In the genomic region with DNA sequence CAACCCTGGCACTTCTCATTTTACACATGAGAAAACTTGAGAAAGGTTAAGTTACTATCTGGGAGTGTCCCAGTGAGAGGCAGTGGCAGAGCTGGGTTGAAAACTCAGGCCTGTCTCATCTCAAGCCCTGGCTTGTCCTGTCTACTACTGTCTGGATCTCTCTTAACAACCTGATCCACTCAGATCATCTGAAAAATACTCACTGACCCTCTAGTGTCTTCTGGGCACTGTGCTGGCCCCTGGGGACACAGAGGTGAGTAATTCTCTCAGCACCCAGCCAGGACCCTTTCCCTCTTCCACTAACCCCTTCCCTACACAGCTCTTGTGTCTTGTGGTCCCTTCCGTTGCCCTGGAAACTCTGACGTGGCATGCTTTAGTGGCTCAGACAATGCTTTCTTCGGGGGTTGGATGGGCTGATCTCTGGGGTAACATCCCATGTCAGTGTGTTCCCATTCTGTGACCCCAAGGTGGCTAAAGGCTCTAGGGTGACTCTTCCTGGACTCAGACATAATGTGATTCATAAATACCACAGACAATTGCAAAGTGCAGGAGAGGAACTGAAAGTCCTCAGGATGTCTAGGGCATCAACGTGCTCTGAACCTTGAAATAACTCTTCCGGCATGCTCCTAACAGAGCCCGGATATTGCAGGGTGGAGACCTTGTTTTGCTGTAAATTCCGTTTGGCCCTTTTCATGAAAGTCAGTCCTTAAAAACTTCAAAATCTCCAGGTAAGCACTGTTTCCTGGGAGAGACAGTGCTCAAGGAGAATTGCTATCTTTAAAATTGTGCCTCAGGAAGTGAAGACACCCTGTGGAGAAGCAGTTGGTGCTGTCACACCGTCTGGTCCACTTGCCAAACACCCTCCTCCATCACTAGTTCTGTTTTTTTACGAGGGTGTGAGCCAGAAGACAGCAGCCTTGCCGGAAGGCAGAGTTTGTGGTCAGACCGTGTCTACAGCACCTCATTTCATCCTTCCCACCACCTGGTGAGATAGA, we compare ENCODE assay signal across 8 cellular contexts. TPM values are rescaled to one million over a fixed set of nuclear protein-coding genes. Genes with fewer than 3 reads are reported as not detected.
A peak's percentile ranks its signal among the peaks of the same experiment; 100 is the strongest.
DNase-seq lines count a peak whose midpoint lies in the region; ATAC-seq and FAIRE-seq lines count a peak whose summit lies in the region.

No MANE protein-coding gene starts in this region.

- 57 to 63% methylated on average over 11 of the region's 11 CpGs for WGBS in esophagus, 2 donors

- H3K4me1 ChIP-seq in esophagus (ENCODE audit: control insufficient read depth in 2 of 2, insufficient read depth in 2 of 2, low read length in 1 of 2) = peaks cover 6 to 8% of the 10 kb centered on the region in 2 donors

- DNase-seq in AML-193 (lab: John Stamatoyannopoulos, UW) (peak; percentile 94 to 97), SW 1271 (lab: John Stamatoyannopoulos, UW) (no peak), RCC 7860 (ENCODE audit: low spot score) (no peak)
- peak; percentile 56 to 61 for DNase-seq in stimulated activated CD8-positive, alpha-beta memory T cell treated with anti-CD3 and anti-CD28 coated beads, Interleukin-4, amount 100 ng/mL, for 1 hour (ENCODE audit: low read depth in 2 of 2, low spot score in 1 of 2)

- peaks cover 0 to 14% of the 10 kb centered on the region in 2 donors for H3K27me3 ChIP-seq in esophagus (ENCODE audit: control insufficient read depth in 1 of 2, insufficient read depth in 2 of 2, low read length in 2 of 2)

- H3K9me3 ChIP-seq in esophagus (ENCODE audit: control insufficient read depth in 2 of 2, insufficient read depth in 1 of 2, low read depth in 1 of 2, low read length in 1 of 2) = no peaks in the 10 kb centered on the region

- FAIRE-seq in RCC 7860 (lab: Jason Lieb, UNC) = no peak

- no peaks in the 10 kb centered on the region for H3K36me3 ChIP-seq in esophagus (ENCODE audit: control insufficient read depth in 2 of 2, insufficient read depth in 2 of 2, low read length in 1 of 2)

- ATAC-seq in GM19372 (IDR thresholded peaks at IDR 0.05; ENCODE audit: low read depth, unreplicated experiment) (peak; percentile 64), HG03442 (IDR thresholded peaks at IDR 0.05; ENCODE audit: unreplicated experiment) (peak; percentile 73)
- peak; percentile 54 for ATAC-seq in activated CD4-positive, CD25-positive, alpha-beta regulatory T cell treated with anti-CD3 and anti-CD28 coated beads, Interleukin-2, amount 50 U/mL, for 24 hours

- H3K4me3 ChIP-seq in esophagus (ENCODE audit: low read depth in 1 of 2, low read length in 2 of 2) = no peak overlapping the region

- H3K27ac ChIP-seq in esophagus (ENCODE audit: low read depth in 2 of 2, low read length in 1 of 2) = peak overlapping the region; percentile 50 to 51

RNA-seq across cellular contexts. Expression of a gene that starts 4.0 kb away (rescaled TPM):
- under 1 TPM; 0.16 to 0.20 TPM for polyA plus RNA-seq in esophagus

RNA-seq across cellular contexts. Expression of a gene that starts 34.8 kb away (rescaled TPM):
- 1 to 10 TPM; 2.4 to 3.8 TPM for polyA plus RNA-seq in esophagus

Comparison
In these comparisons a context has a peak if more than half of its experiments do, and no peak if none do; other contexts are left out.
1. DNase-seq: peak in AML-193 (2 of 2) and stimulated activated CD8-positive, alpha-beta memory T cell treated with anti-CD3 and anti-CD28 coated beads, Interleukin-4, amount 100 ng/mL, for 1 hour (2 of 2); none in SW 1271 (0 of 2) and RCC 7860 (single experiment).
2. Peak in every context shown above with its lines, with median percentiles within 50 percentile points of each other: ATAC-seq.